10 cellular contexts compared by ENCODE assay signal in genomic region chr22:46352691-46353386, GRCh38. TPM values are rescaled to one million over a fixed set of nuclear protein-coding genes. Genes with fewer than 3 reads are reported as not detected.
DNase-seq lines count a peak whose midpoint lies in the region; ATAC-seq and TF ChIP-seq lines count a peak whose summit lies in the region.
"Had no signal": no experiment of that assay in that cellular context is flagged by ENCODE, and none has a peak within 500 bp of the region (broad histone marks: within the 10 kb centered on the region; RNA-seq: fewer than 3 reads in every experiment).

No MANE protein-coding gene starts in this region.

- H3K27me3 Mint-ChIP-seq in stimulated activated memory B cell treated with anti-CD40 and anti-IgM and Interleukin-4, amounts not matched to agents 10 μg/mL and 1 μg/mL and 100 μg/mL, for 72 hours: no peaks in the 10 kb centered on the region
- H3K27me3 Mint-ChIP-seq: activated CD4-positive, alpha-beta T cell treated with anti-CD3 and anti-CD28 coated beads, Interleukin-2, amount 10 ng/mL, durations not matched to agents 24 days and 14 days; IgD-negative memory B cell had no signal

- H3F3A ChIP-seq in PC-3 (ENCODE audit: low read length, unreplicated experiment): no peaks in the 10 kb centered on the region

- H3K36me3 Mint-ChIP-seq in stimulated activated memory B cell treated with anti-CD40 and anti-IgM and Interleukin-4, amounts not matched to agents 10 μg/mL and 1 μg/mL and 100 μg/mL, for 72 hours: peaks cover 75% of the 10 kb centered on the region

- H3K79me2 ChIP-seq in PC-3 (ENCODE audit: low read length): no peaks in the 10 kb centered on the region

- H3K4me1 ChIP-seq in PC-3 (ENCODE audit: insufficient read depth, low read length) (peaks cover 4% of the 10 kb centered on the region; the same call in 1 of the 2 replicates), foreskin keratinocyte (peaks cover 2% of the 10 kb centered on the region)

- no peak overlapping the region for H3K4me2 ChIP-seq in PC-3 (ENCODE audit: low read length)

- no TSS peak for BruUV-seq in PC-3 (replicated peaks; lab: Mats Ljungman, UMichigan)

- H4K20me1 ChIP-seq in PC-3 (ENCODE audit: low read length): no peaks in the 10 kb centered on the region

- H3K4me1 Mint-ChIP-seq in stimulated activated memory B cell treated with anti-CD40 and anti-IgM and Interleukin-4, amounts not matched to agents 10 μg/mL and 1 μg/mL and 100 μg/mL, for 72 hours: peaks cover 33% of the 10 kb centered on the region
- H3K4me1 Mint-ChIP-seq: activated CD4-positive, alpha-beta T cell treated with anti-CD3 and anti-CD28 coated beads, Interleukin-2, amount 10 ng/mL, durations not matched to agents 24 days and 14 days had no signal

- DNase-seq in NCI-H1417 (lab: John Stamatoyannopoulos, UW) (peak in 2 of 3 experiments; percentile 18 to 53), NCI-H1417 treated with DMSO at 0.1 percent for 48 hours (lab: John Stamatoyannopoulos, UW) (no peak), PC-3 (peak; percentile 67), foreskin keratinocyte (peak; percentile 61 to 75), midbrain (lab: John Stamatoyannopoulos, UW) (no peak)
- DNase-seq: activated CD4-positive, alpha-beta T cell treated with anti-CD3 and anti-CD28 coated beads, Interleukin-2, amount 10 ng/mL, durations not matched to agents 24 days and 14 days had no signal

- H3K9me2 ChIP-seq in PC-3 (replicated peaks; ENCODE audit: low read length): no peaks in the 10 kb centered on the region

- no peaks in the 10 kb centered on the region for H3K9me3 Mint-ChIP-seq in stimulated activated memory B cell treated with anti-CD40 and anti-IgM and Interleukin-4, amounts not matched to agents 10 μg/mL and 1 μg/mL and 100 μg/mL, for 72 hours
- H3K9me3 Mint-ChIP-seq: activated CD4-positive, alpha-beta T cell treated with anti-CD3 and anti-CD28 coated beads, Interleukin-2, amount 10 ng/mL, durations not matched to agents 24 days and 14 days; IgD-negative memory B cell had no signal

- H3K27me3 ChIP-seq in PC-3 (ENCODE audit: low read length) (no peaks in the 10 kb centered on the region), foreskin keratinocyte (no peaks in the 10 kb centered on the region)

- H2AFZ ChIP-seq in PC-3 (ENCODE audit: low read length): no peak overlapping the region

- H3K27ac ChIP-seq in PC-3 (ENCODE audit: low read length) (no peak overlapping the region), foreskin keratinocyte (no peak overlapping the region)

- POLR2A ChIA-PET in PC-3 (lab: Charles Lee; ENCODE audit: unreplicated experiment): no interaction called here

- intact Hi-C loops in PC-3 (cut with micrococcal nuclease): no loop called here

- H3K27ac Mint-ChIP-seq in stimulated activated memory B cell treated with anti-CD40 and anti-IgM and Interleukin-4, amounts not matched to agents 10 μg/mL and 1 μg/mL and 100 μg/mL, for 72 hours: peak overlapping the region; percentile 42
- H3K27ac Mint-ChIP-seq: activated CD4-positive, alpha-beta T cell treated with anti-CD3 and anti-CD28 coated beads, Interleukin-2, amount 10 ng/mL, durations not matched to agents 24 days and 14 days had no signal

- TF ChIP-seq CTCF in PC-3 (conservative IDR thresholded peaks at IDR 0.05; ENCODE audit: low read depth, low read length) (no peak), foreskin keratinocyte (conservative IDR thresholded peaks at IDR 0.05) (peak; percentile 19)

- peak; percentile 80 for ATAC-seq in PC-3
- ATAC-seq in foreskin keratinocyte: peak; percentile 79
- ATAC-seq in stimulated activated memory B cell treated with anti-CD40 and anti-IgM and Interleukin-4, amounts not matched to agents 10 μg/mL and 1 μg/mL and 100 μg/mL, for 72 hours: peak; percentile 81
- ATAC-seq in GM21619 (IDR thresholded peaks at IDR 0.05; ENCODE audit: unreplicated experiment): no peak
- ATAC-seq in GM21576 (IDR thresholded peaks at IDR 0.05; ENCODE audit: unreplicated experiment): no peak

- H3K4me3 ChIP-seq in PC-3 (ENCODE audit: low read length): no peak overlapping the region

- CTCF ChIA-PET in PC-3 (lab: Charles Lee): no interaction called here

- H3K36me3 ChIP-seq in PC-3 (ENCODE audit: low read depth, low read length): peaks cover 19% of the 10 kb centered on the region

- H3K4me3 Mint-ChIP-seq in stimulated activated memory B cell treated with anti-CD40 and anti-IgM and Interleukin-4, amounts not matched to agents 10 μg/mL and 1 μg/mL and 100 μg/mL, for 72 hours: no peak overlapping the region
- H3K4me3 Mint-ChIP-seq: activated CD4-positive, alpha-beta T cell treated with anti-CD3 and anti-CD28 coated beads, Interleukin-2, amount 10 ng/mL, durations not matched to agents 24 days and 14 days; IgD-negative memory B cell had no signal

- no peaks in the 10 kb centered on the region for H3K9me3 ChIP-seq in PC-3 (ENCODE audit: low read length)

- no peak overlapping the region; the same call in 1 of the 2 replicates for H3K9ac ChIP-seq in PC-3 (ENCODE audit: low read length)

RNA-seq across cellular contexts. Expression of gene TRMU, which starts 17.3 kb away (rescaled TPM):
- total RNA-seq in PC-3 (2014; rRNA removed) (63.5 and 63.6 TPM in 2 replicates), foreskin keratinocyte (35.8 and 42.7 TPM in 2 replicates)
- polyA plus RNA-seq in foreskin keratinocyte: 35.4 and 45.0 TPM in 2 replicates

RNA-seq across cellular contexts. Expression of gene GTSE1, which starts 56.2 kb away (rescaled TPM):
- total RNA-seq in PC-3 (2014; rRNA removed) (20.6 and 26.4 TPM in 2 replicates), foreskin keratinocyte (23.8 and 28.6 TPM in 2 replicates)
- polyA plus RNA-seq in foreskin keratinocyte: 11.4 and 16.6 TPM in 2 replicates
- polyA plus RNA-seq: IgD-negative memory B cell had no signal

Comparison
In these comparisons a context has a peak if more than half of its experiments do, and no peak if none do; other contexts are left out.
1. DNase-seq: peak in NCI-H1417 (2 of 3), PC-3 (single experiment) and foreskin keratinocyte (2 of 2); none in NCI-H1417 treated with DMSO at 0.1 percent for 48 hours (single experiment) and midbrain (single experiment).
2. ATAC-seq: peak in PC-3 (single experiment), foreskin keratinocyte (single experiment) and stimulated activated memory B cell treated with anti-CD40 and anti-IgM and Interleukin-4, amounts not matched to agents 10 μg/mL and 1 μg/mL and 100 μg/mL, for 72 hours (single experiment); none in GM21619 (single experiment) and GM21576 (single experiment).